Comparison of ENCODE assay signal across 8 cellular contexts in the genomic region with DNA sequence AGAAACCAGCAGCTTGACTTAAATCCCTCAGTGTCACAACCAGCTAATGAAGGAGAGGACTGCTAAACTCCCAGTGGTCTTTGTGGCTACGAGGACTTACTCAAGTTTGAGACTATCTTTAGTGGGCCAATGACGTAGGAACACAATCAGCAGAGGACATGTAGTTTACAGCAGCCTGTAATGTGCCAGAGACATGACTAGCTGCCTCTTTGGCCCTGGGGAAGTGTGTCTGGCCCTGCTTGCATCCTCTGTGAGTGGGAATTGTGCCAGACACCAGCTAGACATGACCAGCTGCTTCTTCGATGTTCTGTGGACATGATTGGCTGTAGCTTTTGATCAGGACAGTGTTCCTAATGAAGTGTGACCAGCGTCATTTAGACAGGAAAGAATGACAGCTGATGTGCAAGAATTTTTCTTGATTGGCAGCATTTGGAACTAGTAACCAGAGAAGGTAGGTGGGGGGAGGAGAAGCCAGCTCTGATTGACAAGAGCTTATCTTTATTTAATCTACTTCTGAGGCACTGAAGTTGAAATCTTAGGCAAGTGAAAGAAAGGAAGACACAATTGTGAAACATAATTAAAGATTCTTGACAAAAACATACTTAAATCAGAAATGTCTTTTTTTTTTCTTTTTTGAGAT.
DNase-seq lines count a peak whose midpoint lies in the region; ATAC-seq and TF ChIP-seq lines count a peak whose summit lies in the region.

No MANE protein-coding gene starts in this region.

- no peaks in the 10 kb centered on the region for H3K27me3 Mint-ChIP-seq in endodermal cell (ENCODE audit: insufficient read depth)
- no peaks in the 10 kb centered on the region for H3K27me3 Mint-ChIP-seq in activated CD4-positive, alpha-beta T cell treated with anti-CD3 and anti-CD28 coated beads, Interleukin-2, amount 10 ng/mL, durations not matched to agents 24 days and 14 days

- H3K27ac ChIP-seq in endodermal cell (ENCODE audit: low read depth, low read length) = peak overlapping the region; percentile 87

- H3K36me3 Mint-ChIP-seq in endodermal cell (ENCODE audit: low read depth) = no peaks in the 10 kb centered on the region
- no peaks in the 10 kb centered on the region for H3K36me3 Mint-ChIP-seq in activated CD4-positive, alpha-beta T cell treated with anti-CD3 and anti-CD28 coated beads, Interleukin-2, amount 10 ng/mL, durations not matched to agents 24 days and 14 days (ENCODE audit: low read depth)

- H3K4me3 ChIP-seq in endodermal cell (ENCODE audit: low read length) (peak overlapping the region; percentile 26), skeletal muscle cell (ENCODE audit: low read depth, low read length) (no peak overlapping the region)

- no peaks in the 10 kb centered on the region for H3K9me3 Mint-ChIP-seq in endodermal cell
- no peaks in the 10 kb centered on the region for H3K9me3 Mint-ChIP-seq in activated CD4-positive, alpha-beta T cell treated with anti-CD3 and anti-CD28 coated beads, Interleukin-2, amount 10 ng/mL, durations not matched to agents 24 days and 14 days

- no peak overlapping the region for H3K9ac ChIP-seq in endodermal cell (ENCODE audit: extremely low read depth, low read length, poor library complexity, severe bottlenecking)

- intact Hi-C loops in activated CD4-positive, alpha-beta T cell treated with anti-CD3 and anti-CD28 coated beads, Interleukin-2, amount 10 ng/mL, durations not matched to agents 24 days and 14 days (cut with micrococcal nuclease) = no loop called here

- ATAC-seq in GM21360 (IDR thresholded peaks at IDR 0.05; ENCODE audit: unreplicated experiment) = peak; percentile 50
- peak; percentile 29 for ATAC-seq in HG03558 (IDR thresholded peaks at IDR 0.05; ENCODE audit: extremely low read depth, unreplicated experiment)

- peak overlapping the region; percentile 41 for H3K27ac Mint-ChIP-seq in endodermal cell
- H3K27ac Mint-ChIP-seq in activated CD4-positive, alpha-beta T cell treated with anti-CD3 and anti-CD28 coated beads, Interleukin-2, amount 10 ng/mL, durations not matched to agents 24 days and 14 days = no peak overlapping the region

- no peak overlapping the region for H3K4me3 Mint-ChIP-seq in endodermal cell
- no peak overlapping the region for H3K4me3 Mint-ChIP-seq in activated CD4-positive, alpha-beta T cell treated with anti-CD3 and anti-CD28 coated beads, Interleukin-2, amount 10 ng/mL, durations not matched to agents 24 days and 14 days

- no peaks in the 10 kb centered on the region for H3K27me3 ChIP-seq in endodermal cell (ENCODE audit: control insufficient read depth, insufficient read depth, low read length, poor library complexity, severe bottlenecking)

- no peak for TF ChIP-seq CTCF in endodermal cell (conservative IDR thresholded peaks at IDR 0.05)

- peaks cover 43% of the 10 kb centered on the region for H3K4me1 ChIP-seq in endodermal cell (ENCODE audit: control insufficient read depth, insufficient read depth, low read length)

- H3K4me1 Mint-ChIP-seq in endodermal cell = peaks cover 81% of the 10 kb centered on the region
- H3K4me1 Mint-ChIP-seq in activated CD4-positive, alpha-beta T cell treated with anti-CD3 and anti-CD28 coated beads, Interleukin-2, amount 10 ng/mL, durations not matched to agents 24 days and 14 days = no peaks in the 10 kb centered on the region

- 82 to 85% methylated on average over 2 to 4 of the region's 4 CpGs for WGBS in endodermal cell (ENCODE audit: insufficient coverage in 1 of 2, insufficient read length in 1 of 2), 2 experiments

- H3K9me3 ChIP-seq in endodermal cell (ENCODE audit: control insufficient read depth, low read length) = no peaks in the 10 kb centered on the region

- DNase-seq in DMS53 (lab: John Stamatoyannopoulos, UW) (peak; percentile 51), endodermal cell (no peak), skeletal muscle cell (ENCODE audit: low read depth) (peak; percentile 67), mesenteric fat pad (ENCODE audit: low spot score) (no peak)
- DNase-seq in activated CD4-positive, alpha-beta T cell treated with anti-CD3 and anti-CD28 coated beads, Interleukin-2, amount 10 ng/mL, durations not matched to agents 24 days and 14 days = no peak
- no peak for DNase-seq in stimulated activated CD4-positive, alpha-beta T cell treated with anti-CD3 and anti-CD28 coated beads, Interleukin-4, amount 100 ng/mL, for 24 hours

- no peaks in the 10 kb centered on the region for H3K36me3 ChIP-seq in endodermal cell (ENCODE audit: control insufficient read depth, insufficient read depth, low read length)

Comparison
In these comparisons a context has a peak if more than half of its experiments do, and no peak if none do; other contexts are left out.
1. DNase-seq: peak in DMS53 (single experiment) and skeletal muscle cell (single experiment); none in endodermal cell (single experiment), activated CD4-positive, alpha-beta T cell treated with anti-CD3 and anti-CD28 coated beads, Interleukin-2, amount 10 ng/mL, durations not matched to agents 24 days and 14 days (single experiment), mesenteric fat pad (single experiment) and stimulated activated CD4-positive, alpha-beta T cell treated with anti-CD3 and anti-CD28 coated beads, Interleukin-4, amount 100 ng/mL, for 24 hours (single experiment).